Comparison of ENCODE assay signal across 22 cellular contexts in genomic region chr10:30063098-30063497, GRCh38. TPM values are rescaled to one million over a fixed set of nuclear protein-coding genes. Genes with fewer than 3 reads are reported as not detected.
DNase-seq lines count a peak whose midpoint lies in the region; ATAC-seq and TF ChIP-seq lines count a peak whose summit lies in the region.
"Had no signal": no experiment of that assay in that cellular context is flagged by ENCODE, and none has a peak within 500 bp of the region (broad histone marks: within the 10 kb centered on the region; RNA-seq: fewer than 3 reads in every experiment).

No MANE protein-coding gene starts in this region.

- no peaks in the 10 kb centered on the region for H3K9me3 Mint-ChIP-seq in CD4-positive, alpha-beta T cell
- H3K9me3 Mint-ChIP-seq: activated CD4-positive, alpha-beta T cell treated with anti-CD3 and anti-CD28 coated beads, Interleukin-2, amount 10 ng/mL, durations not matched to agents 7 days and 5 days; activated naive CD4-positive, alpha-beta T cell treated with anti-CD3 and anti-CD28 coated beads, Interleukin-2, amount 50 U/mL, for 24 hours; effector memory CD8-positive, alpha-beta T cell; mesothelial cell of epicardium had no signal

- no peaks in the 10 kb centered on the region for H3K9me3 ChIP-seq in CD4-positive, alpha-beta T cell (ENCODE audit: control insufficient read depth, low read length)
- H3K9me3 ChIP-seq: neutrophil, tibial nerve had no signal

- H3K36me3 Mint-ChIP-seq in CD4-positive, alpha-beta T cell (ENCODE audit: low read depth): no peaks in the 10 kb centered on the region
- H3K36me3 Mint-ChIP-seq: activated naive CD4-positive, alpha-beta T cell treated with anti-CD3 and anti-CD28 coated beads, Interleukin-2, amount 50 U/mL, for 24 hours; mesothelial cell of epicardium had no signal

- peaks cover 69% of the 10 kb centered on the region for H3K27me3 Mint-ChIP-seq in CD4-positive, alpha-beta T cell

- H3K4me1 Mint-ChIP-seq in CD4-positive, alpha-beta T cell (ENCODE audit: low read depth): peaks cover 5% of the 10 kb centered on the region

- H3K27ac ChIP-seq in CD4-positive, alpha-beta T cell (ENCODE audit: low read depth, low read length): no peak overlapping the region
- H3K27ac ChIP-seq: cardiac muscle cell, HL-60, neutrophil, tibial nerve had no signal

- CTCF ChIA-PET in CD4-positive, alpha-beta T cell (lab: Charles Lee): no interaction called here

- no peak overlapping the region for H3K4me3 Mint-ChIP-seq in CD4-positive, alpha-beta T cell
- H3K4me3 Mint-ChIP-seq: activated CD4-positive, alpha-beta T cell treated with anti-CD3 and anti-CD28 coated beads, Interleukin-2, amount 10 ng/mL, durations not matched to agents 7 days and 5 days; activated naive CD4-positive, alpha-beta T cell treated with anti-CD3 and anti-CD28 coated beads, Interleukin-2, amount 50 U/mL, for 24 hours; effector memory CD8-positive, alpha-beta T cell; mesothelial cell of epicardium had no signal

- POLR2A ChIA-PET in CD4-positive, alpha-beta T cell (lab: Charles Lee): no interaction called here

- no peak overlapping the region for H3K27ac Mint-ChIP-seq in CD4-positive, alpha-beta T cell
- H3K27ac Mint-ChIP-seq: activated CD4-positive, alpha-beta T cell treated with anti-CD3 and anti-CD28 coated beads, Interleukin-2, amount 10 ng/mL, durations not matched to agents 7 days and 5 days; activated naive CD4-positive, alpha-beta T cell treated with anti-CD3 and anti-CD28 coated beads, Interleukin-2, amount 50 U/mL, for 24 hours; effector memory CD8-positive, alpha-beta T cell; mesothelial cell of epicardium had no signal

- DNase-seq in ACHN: peak; percentile 64
- peak; percentile 61 for DNase-seq in HFF-Myc (ENCODE audit: extremely low read depth, low read depth)
- DNase-seq in cardiac fibroblast (ENCODE audit: low read depth in 2 of 2): peak; percentile 28 to 79
- DNase-seq in kidney glomerular epithelial cell (lab: John Stamatoyannopoulos, UW): peak; percentile 33
- no peak for DNase-seq in CD4-positive, alpha-beta T cell
- no peak for DNase-seq in activated CD4-positive, alpha-beta T cell treated with anti-CD3 and anti-CD28 coated beads, Interleukin-2, amount 50 U/mL, for 1 hour
- DNase-seq in NCI-H2081 (lab: John Stamatoyannopoulos, UW): no peak
- no peak for DNase-seq in NCI-H510A (lab: John Stamatoyannopoulos, UW)
- DNase-seq: activated CD4-positive, alpha-beta T cell treated with anti-CD3 and anti-CD28 coated beads, Interleukin-2, amount 10 ng/mL, durations not matched to agents 7 days and 5 days; COR-L47; effector memory CD8-positive, alpha-beta T cell; KG1; NCI-H1436; NCI-H446 treated with DMSO at 0.1 percent for 48 hours; stimulated activated CD4-positive, alpha-beta T cell treated with anti-CD3 and anti-CD28 coated beads, Interleukin-4, amount 100 ng/mL, for 4 hours had no signal

- no peak for ATAC-seq in CD4-positive, alpha-beta T cell (ENCODE audit: poor library complexity)
- ATAC-seq: effector memory CD8-positive, alpha-beta T cell; sciatic nerve had no signal

- intact Hi-C loops in CD4-positive, alpha-beta T cell (cut with DNase I, micrococcal nuclease): no loop called here

- H3K27me3 ChIP-seq in CD4-positive, alpha-beta T cell (ENCODE audit: control insufficient read depth, insufficient read depth, low read length): peaks cover 47% of the 10 kb centered on the region
- H3K27me3 ChIP-seq: cardiac muscle cell had no signal

- H3K4me3 ChIP-seq in HFF-Myc (replicated peaks; ENCODE audit: low read depth, low read length): no peak overlapping the region
- no peak overlapping the region for H3K4me3 ChIP-seq in cardiac fibroblast (replicated peaks in 1 of 2; ENCODE audit: low read depth in 2 of 2, low read length in 2 of 2)
- H3K4me3 ChIP-seq: cardiac muscle cell, tibial nerve had no signal

- TF ChIP-seq CTCF in HFF-Myc (IDR thresholded peaks at IDR 0.05; ENCODE audit: low read depth, low read length, missing control alignments): no peak
- no peak for TF ChIP-seq CTCF in cardiac fibroblast (IDR thresholded peaks at IDR 0.05; ENCODE audit: low read depth, low read length)
- no peak for TF ChIP-seq CTCF in CD4-positive, alpha-beta T cell (IDR thresholded peaks at IDR 0.05)

- in situ Hi-C loops in ACHN (cut with HindIII; ENCODE audit: low pct_ligation_motif_present, low pct_unique_long_range_greater_than_20kb, low sequenced_read_pairs): no loop called here

RNA-seq across cellular contexts. Expression of gene JCAD, which starts 3.7 kb away (rescaled TPM):
- total RNA-seq in CD4-positive, alpha-beta T cell: not detected

Comparison
In these comparisons a context has a peak if more than half of its experiments do, and no peak if none do; other contexts are left out.
1. DNase-seq: peak in ACHN (single experiment), HFF-Myc (single experiment), cardiac fibroblast (2 of 2) and kidney glomerular epithelial cell (single experiment); none in CD4-positive, alpha-beta T cell (0 of 10), activated CD4-positive, alpha-beta T cell treated with anti-CD3 and anti-CD28 coated beads, Interleukin-2, amount 50 U/mL, for 1 hour (single experiment), NCI-H2081 (0 of 2) and NCI-H510A (single experiment).